9 cellular contexts compared by ENCODE assay signal in the genomic region with DNA sequence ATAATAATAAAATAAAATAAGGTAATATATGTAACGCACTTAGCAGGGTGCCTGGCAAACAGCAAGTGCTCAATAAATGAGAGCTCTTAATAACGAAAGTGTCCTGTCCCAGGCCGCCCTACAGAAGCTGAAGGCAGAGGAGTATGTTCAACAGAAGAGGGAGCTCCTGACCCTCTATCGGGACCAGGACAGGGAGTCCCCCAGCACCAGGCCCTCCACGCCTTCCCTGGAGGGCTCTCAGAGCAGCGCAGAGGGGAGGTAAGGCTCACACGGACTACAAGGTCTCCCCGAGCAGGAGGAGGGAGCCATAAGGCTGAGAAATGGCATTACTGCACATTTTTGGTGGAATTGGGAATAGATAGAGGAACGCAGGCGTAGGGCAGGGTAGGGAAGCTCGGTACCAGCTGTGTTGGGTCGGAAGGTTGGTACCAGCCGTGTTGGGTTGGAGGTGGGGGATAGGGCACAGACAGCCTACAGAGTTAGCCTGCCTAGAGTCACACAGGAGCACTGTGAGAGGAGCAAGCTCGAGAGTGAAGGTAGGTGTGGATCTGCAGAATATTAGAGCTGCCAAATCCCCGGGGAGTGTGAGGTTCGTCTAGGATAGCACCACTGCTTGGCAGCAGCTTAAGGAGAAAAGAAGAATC. TPM values are rescaled to one million over a fixed set of nuclear protein-coding genes. Genes with fewer than 3 reads are reported as not detected.
DNase-seq lines count a peak whose midpoint lies in the region; ATAC-seq and TF ChIP-seq lines count a peak whose summit lies in the region.
"Had no signal": no experiment of that assay in that cellular context is flagged by ENCODE, and none has a peak within 500 bp of the region (broad histone marks: within the 10 kb centered on the region; RNA-seq: fewer than 3 reads in every experiment).

No MANE protein-coding gene starts in this region.

- TF ChIP-seq POLR2A in adrenal gland (IDR thresholded peaks at IDR 0.05) (peak in 1 of 2 donors; percentile 22), testis (IDR thresholded peaks at IDR 0.05) (no peak)

- POLR2A ChIA-PET in CD8-positive, alpha-beta memory T cell (lab: Charles Lee), result interaction anchor here (1.0 to 3.1 kb wide), 2 partner anchors 9 to 36 kb away, joined by 3 to 22 read pairs; no protein-coding TSS in a partner anchor

- H3K36me3 Mint-ChIP-seq in CD8-positive, alpha-beta memory T cell, result peaks cover 2 to 44% (median 5%) of the 10 kb centered on the region in 3 donors
- H3K36me3 Mint-ChIP-seq in immature natural killer cell, result peaks cover 7 to 23% (median 7%) of the 10 kb centered on the region in 3 donors
- H3K36me3 Mint-ChIP-seq: IgD-negative memory B cell had no signal

- peaks cover 50 to 63% (median 59%) of the 10 kb centered on the region in 3 donors for H3K4me1 Mint-ChIP-seq in CD8-positive, alpha-beta memory T cell
- H3K4me1 Mint-ChIP-seq in immature natural killer cell, result peaks cover 61 to 62% of the 10 kb centered on the region in 2 donors

- TF ChIP-seq CTCF in adrenal gland (IDR thresholded peaks at IDR 0.05) (peak; percentile 28 to 67 (median 53)), testis (IDR thresholded peaks at IDR 0.05) (peak; percentile 21 to 49 (median 34))

- no peaks in the 10 kb centered on the region for H3K27me3 Mint-ChIP-seq in CD8-positive, alpha-beta memory T cell
- H3K27me3 Mint-ChIP-seq in immature natural killer cell (ENCODE audit: low read depth in 3 of 3), result no peaks in the 10 kb centered on the region

- H3K27ac Mint-ChIP-seq in CD8-positive, alpha-beta memory T cell, result peak overlapping the region; percentile 23 to 92 (median 72)
- peak overlapping the region; percentile 61 to 92 (median 76) for H3K27ac Mint-ChIP-seq in immature natural killer cell

- in situ Hi-C loops in KBM-7 (cut with MboI; ENCODE audit: low pct_unique_long_range_greater_than_20kb, low sequenced_read_pairs), result no loop called here

- no peak overlapping the region for H3K4me3 Mint-ChIP-seq in CD8-positive, alpha-beta memory T cell
- H3K4me3 Mint-ChIP-seq in immature natural killer cell, result no peak overlapping the region

- no peak for DNase-seq in CD8-positive, alpha-beta memory T cell
- peak; percentile 70 for DNase-seq in KBM-7
- DNase-seq in adrenal gland, result peak in 6 of 7 donors; percentile 63 to 82 (median 72)
- DNase-seq in immature natural killer cell, result peak in 1 of 3 donors; percentile 35
- DNase-seq in testis, result peak; percentile 66
- no peak for DNase-seq in hippocampal formation (lab: John Stamatoyannopoulos, UW)
- DNase-seq in middle frontal gyrus (ENCODE audit: extremely low spot score, low spot score), result no peak

- WGBS in adrenal gland, 4 donors, result 37 to 45% (median 40%) methylated on average over 15 to 16 of the region's 16 CpGs
- 55 to 59% methylated on average over 16 of the region's 16 CpGs for WGBS in testis, 2 donors

- peaks cover 34% of the 10 kb centered on the region for H3K36me3 ChIP-seq in CD8-positive, alpha-beta memory T cell (ENCODE audit: insufficient read depth, low read length)
- peaks cover 0 to 50% of the 10 kb centered on the region in 2 donors for H3K36me3 ChIP-seq in adrenal gland (replicated peaks in 1 of 2)
- no peaks in the 10 kb centered on the region for H3K36me3 ChIP-seq in testis (ENCODE audit: low read depth, missing control alignments)

- ATAC-seq in HG02571 (IDR thresholded peaks at IDR 0.05; ENCODE audit: unreplicated experiment), result no peak

- intact Hi-C loops in adrenal gland (cut with DNase I), result loop anchor here (5.0 to 10.0 kb wide), 3 partner anchors 56 to 218 kb away; a partner anchor contains a TSS
- intact Hi-C loops in testis (cut with DNase I; ENCODE audit: low total_unique reads), result no loop called here

- H3K4me3 ChIP-seq in CD8-positive, alpha-beta memory T cell (ENCODE audit: low read length), result no peak overlapping the region
- H3K4me3 ChIP-seq in adrenal gland (no peak overlapping the region), testis (no peak overlapping the region)

- peaks cover 30% of the 10 kb centered on the region for H3K4me1 ChIP-seq in CD8-positive, alpha-beta memory T cell (ENCODE audit: insufficient read depth, low read length)
- H3K4me1 ChIP-seq in adrenal gland (replicated peaks in 1 of 2) (peaks cover 35 to 91% of the 10 kb centered on the region in 2 donors), testis (peaks cover 54% of the 10 kb centered on the region)

- H3K27me3 ChIP-seq in CD8-positive, alpha-beta memory T cell (ENCODE audit: insufficient read depth, low read length, poor library complexity, severe bottlenecking), result no peaks in the 10 kb centered on the region
- no peaks in the 10 kb centered on the region for H3K27me3 ChIP-seq in adrenal gland
- H3K27me3 ChIP-seq in testis, result no peaks in the 10 kb centered on the region

- H3K9me3 Mint-ChIP-seq in CD8-positive, alpha-beta memory T cell, result no peaks in the 10 kb centered on the region
- no peaks in the 10 kb centered on the region for H3K9me3 Mint-ChIP-seq in immature natural killer cell
- H3K9me3 Mint-ChIP-seq: IgD-negative memory B cell had no signal

- H3K27ac ChIP-seq in CD8-positive, alpha-beta memory T cell (ENCODE audit: low read depth, low read length), result no peak overlapping the region
- H3K27ac ChIP-seq in adrenal gland (peak overlapping the region in 3 of 5 donors; percentile 26 to 79 (median 51)), testis (peak overlapping the region; percentile 65 to 78)

- H3K9me3 ChIP-seq in CD8-positive, alpha-beta memory T cell (ENCODE audit: low read length), result no peaks in the 10 kb centered on the region
- H3K9me3 ChIP-seq in adrenal gland (replicated peaks in 1 of 3), result no peaks in the 10 kb centered on the region
- no peaks in the 10 kb centered on the region for H3K9me3 ChIP-seq in testis

- CTCF ChIA-PET in CD8-positive, alpha-beta memory T cell (lab: Charles Lee), result interaction anchor here (0.6 to 3.6 kb wide), 17 partner anchors 10 to 213 kb away, joined by 3 to 32 read pairs (median 3); no protein-coding TSS in a partner anchor

RNA-seq across cellular contexts. Expression of a gene that starts 15.4 kb away (rescaled TPM):
- total RNA-seq in CD8-positive, alpha-beta memory T cell, result 10 to 100 TPM; 62.1 to 62.9 TPM
- polyA plus RNA-seq in CD8-positive, alpha-beta memory T cell, result 57.1 TPM
- 100 to 1,000 TPM; 181 to 386 (median 262) TPM for total RNA-seq in adrenal gland
- 100 to 1,000 TPM in 2 of 3 donors, 10 to 100 TPM in 1; 91.8 to 167 (median 160) TPM for polyA plus RNA-seq in adrenal gland
- polyA plus RNA-seq in immature natural killer cell, result 10 to 100 TPM; 37.7 to 89.0 (median 67.0) TPM
- total RNA-seq in testis, result 100 to 1,000 TPM in 1 of 2 donors, 10 to 100 TPM in 1; 94.6 to 106 TPM
- polyA plus RNA-seq in testis (ENCODE audit: insufficient read depth, low read depth, low replicate concordance), result 59.8 TPM

RNA-seq across cellular contexts. Expression of a gene that starts 16.0 kb away (rescaled TPM):
- not detected for total RNA-seq in CD8-positive, alpha-beta memory T cell
- polyA plus RNA-seq in CD8-positive, alpha-beta memory T cell, result 0.72 TPM
- total RNA-seq in adrenal gland (1 to 10 TPM in 2 of 8 donors, under 1 TPM in 5, not detected in 1; 0.23 to 1.9 (median 0.51) TPM), testis (1 to 10 TPM in 1 of 2 donors, under 1 TPM in 1; 0.87 to 2.0 TPM)
- polyA plus RNA-seq in adrenal gland (1 to 10 TPM in 1 of 3 donors, under 1 TPM in 1, not detected in 1; 0.32 to 5.8 TPM), immature natural killer cell (under 1 TPM in 2 of 3 donors, not detected in 1; 0.19 to 0.61 TPM), testis (ENCODE audit: insufficient read depth, low read depth, low replicate concordance) (2.2 TPM)
- polyA plus RNA-seq: IgD-negative memory B cell had no signal

RNA-seq across cellular contexts. Expression of a gene that starts 48.9 kb away (rescaled TPM):
- total RNA-seq in CD8-positive, alpha-beta memory T cell, result under 1 TPM; 0.77 to 0.93 TPM
- polyA plus RNA-seq in CD8-positive, alpha-beta memory T cell, result 0.49 TPM
- total RNA-seq in adrenal gland, result 10 to 100 TPM in 7 of 8 donors, 1 to 10 TPM in 1; 7.6 to 38.0 (median 17.3) TPM
- 1 to 10 TPM; 4.3 to 5.3 (median 5.1) TPM for polyA plus RNA-seq in adrenal gland
- under 1 TPM in 2 of 3 donors, not detected in 1; 0.10 to 0.64 TPM for polyA plus RNA-seq in immature natural killer cell
- total RNA-seq in testis, result 10 to 100 TPM; 22.7 to 43.1 TPM
- polyA plus RNA-seq in testis (ENCODE audit: insufficient read depth, low read depth, low replicate concordance), result 14.6 TPM
- polyA plus RNA-seq: IgD-negative memory B cell had no signal

RNA-seq across cellular contexts. Expression of a gene that starts 57.5 kb away (rescaled TPM):
- 1 to 10 TPM in 1 of 2 experiments, under 1 TPM in 1; 0.51 to 1.4 TPM for total RNA-seq in CD8-positive, alpha-beta memory T cell
- polyA plus RNA-seq in CD8-positive, alpha-beta memory T cell, result not detected
- 100 to 1,000 TPM; 108 to 295 (median 174) TPM for total RNA-seq in adrenal gland
- polyA plus RNA-seq in adrenal gland, result 100 to 1,000 TPM in 2 of 3 donors, 10 to 100 TPM in 1; 71.0 to 165 (median 119) TPM
- 1 to 10 TPM; 1.2 to 3.6 (median 2.8) TPM for polyA plus RNA-seq in immature natural killer cell
- 100 to 1,000 TPM in 1 of 2 donors, 10 to 100 TPM in 1; 81.3 to 112 TPM for total RNA-seq in testis
- 36.6 TPM for polyA plus RNA-seq in testis (ENCODE audit: insufficient read depth, low read depth, low replicate concordance)
- polyA plus RNA-seq: IgD-negative memory B cell had no signal

Comparison
In these comparisons a context has a peak if more than half of its experiments do, and no peak if none do; other contexts are left out.
1. DNase-seq: peak in KBM-7 (single experiment), adrenal gland (6 of 7) and testis (single experiment); none in CD8-positive, alpha-beta memory T cell (0 of 5), hippocampal formation (0 of 2) and middle frontal gyrus (single experiment).